23 cellular contexts compared by ENCODE assay signal in the genomic region with DNA sequence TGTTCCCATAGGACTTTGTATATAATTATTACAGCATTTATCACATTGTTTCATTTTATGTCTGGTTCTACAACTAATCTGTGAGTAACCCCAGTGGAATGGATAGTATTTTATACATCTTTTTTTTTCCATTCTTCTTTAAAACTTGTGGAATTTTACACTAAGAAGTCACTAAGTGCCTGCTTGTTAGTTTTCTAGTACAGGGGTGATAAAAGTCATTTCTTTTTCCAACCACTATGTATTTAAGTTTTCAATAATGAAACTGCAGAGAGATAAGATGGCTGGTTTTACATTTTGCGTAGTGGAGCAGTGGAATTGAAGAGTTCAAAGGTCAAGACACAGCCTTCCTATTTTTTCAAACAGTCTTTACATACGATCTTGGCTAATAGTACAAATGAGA.
DNase-seq lines count a peak whose midpoint lies in the region; ATAC-seq and TF ChIP-seq lines count a peak whose summit lies in the region.
"Had no signal": no experiment of that assay in that cellular context is flagged by ENCODE, and none has a peak within 500 bp of the region (broad histone marks: within the 10 kb centered on the region; RNA-seq: fewer than 3 reads in every experiment).

No MANE protein-coding gene starts in this region.

- H3K27me3 ChIP-seq in ACC112 (ENCODE audit: insufficient read depth, low read length): no peaks in the 10 kb centered on the region
- H3K27me3 ChIP-seq in brain microvascular endothelial cell (replicated peaks): no peaks in the 10 kb centered on the region
- H3K27me3 ChIP-seq: foreskin keratinocyte, right atrium auricular region, SJCRH30, stomach, tibial nerve had no signal

- ATAC-seq in GM18873 (IDR thresholded peaks at IDR 0.05; ENCODE audit: low FRiP score, unreplicated experiment): no peak
- ATAC-seq: foreskin keratinocyte, HepG2, Panc1 had no signal

- H3K27ac ChIP-seq in ACC112 (ENCODE audit: low read depth, low read length) (no peak overlapping the region), brain microvascular endothelial cell (peak overlapping the region; percentile 63)
- H3K27ac ChIP-seq: foreskin keratinocyte, right atrium auricular region, SJCRH30, stomach, tibial nerve had no signal

- H3K4me1 ChIP-seq in ACC112 (ENCODE audit: control insufficient read depth, insufficient read depth, low read length, unreplicated experiment): no peaks in the 10 kb centered on the region
- H3K4me1 ChIP-seq: foreskin keratinocyte, right atrium auricular region, stomach, tibial nerve had no signal

- DNase-seq in HS-5 (ENCODE audit: low read depth): peak; percentile 28
- peak; percentile 22 for DNase-seq in brain microvascular endothelial cell
- DNase-seq in iris pigment epithelial cell (ENCODE audit: low read depth): peak; percentile 69
- no peak for DNase-seq in HUDEP-2 (lab: John Stamatoyannopoulos, UW; ENCODE audit: unreplicated experiment in 76 of 76)
- no peak for DNase-seq in NCI-H526 treated with DMSO at 0.1 percent for 48 hours (lab: John Stamatoyannopoulos, UW)
- no peak for DNase-seq in GM10266 (ENCODE audit: extremely low spot score)
- DNase-seq: activated CD4-positive, alpha-beta T cell treated with anti-CD3 and anti-CD28 coated beads, Interleukin-2, amount 50 U/mL, for 1 hour; cortex of kidney; DMS79 treated with DMSO at 0.1 percent for 48 hours; NCI-H1092 treated with DMSO at 0.1 percent for 48 hours; NCI-H2081; NCI-H510A; nucleus accumbens; SJCRH30; stomach had no signal

- peak overlapping the region; percentile 79 for H2AFZ ChIP-seq in ACC112 (ENCODE audit: low read length, unreplicated experiment)

- H3K79me2 ChIP-seq in ACC112 (ENCODE audit: control insufficient read depth, insufficient read depth, low read length, unreplicated experiment): no peaks in the 10 kb centered on the region

- in situ Hi-C loops in brain microvascular endothelial cell (cut with HindIII; ENCODE audit: low pct_ligation_motif_present, low sequenced_read_pairs): no loop called here

- H3K4me3 ChIP-seq in ACC112 (ENCODE audit: low read depth, low read length) (no peak overlapping the region), brain microvascular endothelial cell (ENCODE audit: low read depth, low read length) (no peak overlapping the region)
- H3K4me3 ChIP-seq: lung, right atrium auricular region, SJCRH30, stomach, tibial nerve had no signal

- H3K36me3 ChIP-seq in ACC112 (ENCODE audit: insufficient read depth, low read length) (no peaks in the 10 kb centered on the region), brain microvascular endothelial cell (replicated peaks) (no peaks in the 10 kb centered on the region)
- H3K36me3 ChIP-seq: right atrium auricular region, SJCRH30, stomach, tibial nerve had no signal

- TF ChIP-seq CTCF in brain microvascular endothelial cell (IDR thresholded peaks at IDR 0.05; ENCODE audit: low read depth, low read length, missing control alignments): no peak
- TF ChIP-seq CTCF in GM10266 (IDR thresholded peaks at IDR 0.05; ENCODE audit: control insufficient read depth, insufficient read depth, low read depth, missing control alignments): no peak

Comparison
In these comparisons a context has a peak if more than half of its experiments do, and no peak if none do; other contexts are left out.
1. DNase-seq: peak in HS-5 (single experiment), brain microvascular endothelial cell (single experiment) and iris pigment epithelial cell (single experiment); none in HUDEP-2 (0 of 76), NCI-H526 treated with DMSO at 0.1 percent for 48 hours (single experiment) and GM10266 (single experiment).